Comparison of ENCODE assay signal across 8 cellular contexts in the genomic region with DNA sequence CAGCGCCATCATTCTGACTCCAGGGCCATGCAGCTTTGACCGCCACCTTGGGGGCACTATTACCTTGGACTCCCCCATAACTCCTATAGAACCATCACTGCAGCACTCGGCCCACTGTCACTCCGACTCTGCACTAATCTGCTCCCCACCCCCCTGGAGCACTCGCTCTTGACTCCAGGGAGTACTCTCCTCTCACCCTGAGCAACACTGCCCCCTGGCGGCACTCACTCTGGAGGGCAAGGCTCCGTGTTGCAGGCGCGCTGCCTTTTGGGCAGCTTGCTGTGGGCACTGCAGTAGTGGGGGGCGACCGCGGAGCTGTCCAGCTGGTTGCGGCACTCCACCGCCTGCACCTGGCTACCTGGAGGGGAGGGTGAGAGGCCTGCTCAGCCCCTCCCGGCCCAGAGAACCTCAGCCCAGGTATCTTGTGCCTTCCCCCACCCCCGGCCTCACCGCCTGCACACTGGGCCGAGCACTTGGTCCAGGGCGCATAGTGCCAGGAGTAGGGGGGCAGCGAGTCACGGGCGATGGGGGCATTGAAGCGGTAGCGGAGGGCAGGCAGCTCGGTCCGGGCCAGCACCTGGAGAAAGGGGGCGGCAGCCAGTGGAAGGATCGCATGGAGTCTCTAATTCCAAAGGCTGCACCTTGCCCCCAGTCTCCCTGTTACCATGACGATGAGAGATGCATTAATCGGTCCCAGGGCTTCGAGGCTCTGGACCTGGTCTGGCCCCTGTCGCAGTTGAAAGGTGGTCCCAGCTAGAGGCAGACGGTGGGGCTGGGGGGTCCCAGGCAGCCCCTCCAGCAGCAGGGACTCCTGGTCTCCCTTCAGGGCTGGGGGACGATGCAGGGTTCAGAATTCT. TPM values are rescaled to one million over a fixed set of nuclear protein-coding genes. Genes with fewer than 3 reads are reported as not detected.
DNase-seq lines count a peak whose midpoint lies in the region; ATAC-seq and TF ChIP-seq lines count a peak whose summit lies in the region.

No MANE protein-coding gene starts in this region.

- H3K4me1 ChIP-seq in PC-9 (replicated peaks; ENCODE audit: insufficient read depth) (peaks cover 11% of the 10 kb centered on the region), hepatocyte (ENCODE audit: insufficient read depth) (no peaks in the 10 kb centered on the region)

- H3K27me3 ChIP-seq in PC-9 (ENCODE audit: insufficient read depth, low read depth) = peaks cover 50% of the 10 kb centered on the region
- H3K27me3 ChIP-seq in hepatocyte = no peaks in the 10 kb centered on the region

- ATAC-seq in stimulated activated naive CD8-positive, alpha-beta T cell treated with anti-CD3 and anti-CD28 coated beads, Interleukin-15, Interleukin-2, amounts not matched to agents 100 U/mL and 50 U/mL, for 24 hours = no peak
- no peak for ATAC-seq in GM21825 (IDR thresholded peaks at IDR 0.05; ENCODE audit: unreplicated experiment)

- H3K9me3 ChIP-seq in PC-9 (ENCODE audit: insufficient read depth, low read depth) (no peaks in the 10 kb centered on the region), hepatocyte (ENCODE audit: low read depth) (no peaks in the 10 kb centered on the region)

- H2AFZ ChIP-seq in PC-9 (no peak overlapping the region), hepatocyte (no peak overlapping the region)

- H4K20me1 ChIP-seq in PC-9 (ENCODE audit: insufficient read depth) (no peaks in the 10 kb centered on the region; the same call in 1 of the 2 replicates), hepatocyte (ENCODE audit: insufficient read depth, poor library complexity, severe bottlenecking) (no peaks in the 10 kb centered on the region)

- H3K4me3 ChIP-seq in PC-9 (no peak overlapping the region), hepatocyte (no peak overlapping the region)

- H3K9me2 ChIP-seq in PC-9 (ENCODE audit: insufficient read depth) (no peaks in the 10 kb centered on the region), hepatocyte (replicated peaks; ENCODE audit: insufficient read depth) (no peaks in the 10 kb centered on the region)

- no peaks in the 10 kb centered on the region for H3K79me2 ChIP-seq in PC-9 (ENCODE audit: low read depth)
- H3K79me2 ChIP-seq in hepatocyte = no peaks in the 10 kb centered on the region

- H3K27ac ChIP-seq in PC-9 (no peak overlapping the region), hepatocyte (no peak overlapping the region)

- DNase-seq in SHP77 (lab: John Stamatoyannopoulos, UW) = peak; percentile 20 to 49
- DNase-seq in SHP77 treated with DMSO at 0.1 percent for 48 hours (lab: John Stamatoyannopoulos, UW) = no peak
- DNase-seq in PC-9 = peak in 1 of 2 experiments; percentile 56
- peak; percentile 71 for DNase-seq in activated naive CD4-positive, alpha-beta T cell treated with Interleukin-2 at 50 U/mL for 16 hours
- peak; percentile 58 for DNase-seq in hepatocyte (ENCODE audit: low spot score)
- DNase-seq in stimulated activated naive CD8-positive, alpha-beta T cell treated with anti-CD3 and anti-CD28 coated beads, Interleukin-15, Interleukin-2, amounts not matched to agents 100 U/mL and 50 U/mL, for 24 hours = peak; percentile 73
- no peak for DNase-seq in AG08395 (ENCODE audit: low spot score)

- POLR2A ChIA-PET in PC-9 (lab: Charles Lee; ENCODE audit: unreplicated experiment) = no interaction called here

- TF ChIP-seq CTCF in PC-9 (conservative IDR thresholded peaks at IDR 0.05) = peak; percentile 92
- peak; percentile 47 for TF ChIP-seq CTCF in hepatocyte (IDR thresholded peaks at IDR 0.05; ENCODE audit: poor library complexity)

- H3K36me3 ChIP-seq in PC-9 (ENCODE audit: low read depth) = no peaks in the 10 kb centered on the region
- H3K36me3 ChIP-seq in hepatocyte (replicated peaks; ENCODE audit: insufficient read depth, low read depth) = no peaks in the 10 kb centered on the region

- no peak overlapping the region for H3K4me2 ChIP-seq in PC-9
- no peak overlapping the region for H3K4me2 ChIP-seq in hepatocyte

- peaks cover 23% of the 10 kb centered on the region for H3F3A ChIP-seq in PC-9 (ENCODE audit: insufficient read depth, low read depth)

- intact Hi-C loops in PC-9 (cut with micrococcal nuclease; ENCODE audit: unreplicated experiment) = no loop called here

- WGBS in hepatocyte (ENCODE audit: low lambda C conversion rate, missing lambda C conversion rate) = 79% methylated on average over 34 of the region's 34 CpGs

- CTCF ChIA-PET in PC-9 (lab: Charles Lee) = interaction anchor here (1.0 kb wide), 1 partner anchor 28 kb away, joined by 3 read pairs; no protein-coding TSS in a partner anchor

- BruUV-seq in PC-9 (replicated peaks; lab: Mats Ljungman, UMichigan) = no TSS peak

RNA-seq across cellular contexts. Expression of gene MYO1F, which starts 8.9 kb away (rescaled TPM):
- total RNA-seq in PC-9 (2021) (0.53 and 1.3 TPM in 2 replicates), hepatocyte (0.13 and 0.92 TPM in 2 replicates)
- 1.0 and 3.1 TPM in 2 replicates for polyA plus RNA-seq in hepatocyte

RNA-seq across cellular contexts. Expression of gene ADAMTS10, which starts 24.4 kb away (rescaled TPM):
- total RNA-seq in PC-9 (2021) = 0.60 TPM in 1 of 2 replicates, not detected in the other
- 22.1 and 31.9 TPM in 2 replicates for total RNA-seq in hepatocyte
- polyA plus RNA-seq in hepatocyte = 15.8 and 28.5 TPM in 2 replicates

RNA-seq across cellular contexts. Expression of gene NFILZ, which starts 44.3 kb away (rescaled TPM):
- total RNA-seq in PC-9 (2021) (not detected in 2 replicates), hepatocyte (not detected in 2 replicates)
- polyA plus RNA-seq in hepatocyte = not detected in 2 replicates

Comparison
In these comparisons a context has a peak if more than half of its experiments do, and no peak if none do; other contexts are left out.
1. DNase-seq: peak in SHP77 (2 of 2), activated naive CD4-positive, alpha-beta T cell treated with Interleukin-2 at 50 U/mL for 16 hours (single experiment), hepatocyte (single experiment) and stimulated activated naive CD8-positive, alpha-beta T cell treated with anti-CD3 and anti-CD28 coated beads, Interleukin-15, Interleukin-2, amounts not matched to agents 100 U/mL and 50 U/mL, for 24 hours (single experiment); none in SHP77 treated with DMSO at 0.1 percent for 48 hours (single experiment) and AG08395 (single experiment).
2. RNA of gene ADAMTS10, which starts 24.4 kb away (total RNA-seq): 22.1 to 31.9 TPM in hepatocyte; 0.60 TPM in PC-9; every median in the first group is over 10 times any median in the second.